16 cellular contexts compared by ENCODE assay signal in the genomic region with DNA sequence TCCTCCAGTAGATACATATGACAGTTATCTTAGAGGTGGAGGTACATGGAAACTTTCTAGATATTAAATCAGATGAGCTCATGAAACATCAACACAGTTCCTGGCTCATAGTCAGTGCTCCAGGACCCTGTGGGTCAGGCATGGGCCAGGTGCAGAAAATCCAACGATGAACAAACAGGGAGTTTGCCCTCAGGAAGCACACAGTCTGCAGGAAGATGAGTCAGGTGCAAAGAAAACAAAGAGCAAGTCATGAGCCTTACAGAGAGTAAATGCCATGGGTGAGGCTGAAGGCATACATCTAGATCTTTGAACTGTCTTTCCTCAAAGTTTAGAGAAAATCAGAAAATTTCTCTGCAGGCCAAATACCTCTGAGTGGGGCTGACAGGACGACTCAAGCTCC.
"Had no signal": no experiment of that assay in that cellular context is flagged by ENCODE, and none has a peak within 500 bp of the region (broad histone marks: within the 10 kb centered on the region; RNA-seq: fewer than 3 reads in every experiment).

No MANE protein-coding gene starts in this region.

- H3K27me3 ChIP-seq: cardiac muscle cell, hepatocyte, right atrium auricular region, suprapubic skin, upper lobe of left lung had no signal

- H3K4me1 ChIP-seq: right atrium auricular region, upper lobe of left lung had no signal

- H3K4me3 Mint-ChIP-seq: activated T-helper 1 cell treated with anti-CD3 and anti-CD28 coated beads, Interleukin-12 subunit alpha, Interleukin-12 subunit beta, Interleukin-2, Interleukin-4 antibody, amounts not matched to agents 30 ng/mL and 10 ng/mL and 1 ng/mL, durations not matched to agents 14 hours and 24 hours and 36 hours; natural killer cell treated with Interleukin-12 subunit alpha and Interleukin-12 subunit beta and Interleukin-15 and Interleukin-18, amount 100 ng/mL, for 72 hours; stimulated activated naive CD8-positive, alpha-beta T cell treated with anti-CD3 and anti-CD28 coated beads, Interleukin-15, Interleukin-2, amounts not matched to agents 100 ng/mL and 50 ng/mL, for 24 hours; T-helper 2 cell treated with Interferon-gamma antibody and Interleukin-4, amounts not matched to agents 5 μg/mL and 100 μg/mL, for 36 hours had no signal

- H3K9me3 ChIP-seq: right atrium auricular region, suprapubic skin, upper lobe of left lung had no signal

- H3K36me3 Mint-ChIP-seq: natural killer cell treated with Interleukin-12 subunit alpha and Interleukin-12 subunit beta and Interleukin-15 and Interleukin-18, amount 100 ng/mL, for 72 hours had no signal

- H3K27ac Mint-ChIP-seq: activated T-helper 1 cell treated with anti-CD3 and anti-CD28 coated beads, Interleukin-12 subunit alpha, Interleukin-12 subunit beta, Interleukin-2, Interleukin-4 antibody, amounts not matched to agents 30 ng/mL and 10 ng/mL and 1 ng/mL, durations not matched to agents 14 hours and 24 hours and 36 hours; natural killer cell treated with Interleukin-12 subunit alpha and Interleukin-12 subunit beta and Interleukin-15 and Interleukin-18, amount 100 ng/mL, for 72 hours; stimulated activated naive CD8-positive, alpha-beta T cell treated with anti-CD3 and anti-CD28 coated beads, Interleukin-15, Interleukin-2, amounts not matched to agents 100 ng/mL and 50 ng/mL, for 24 hours; T-helper 2 cell treated with Interferon-gamma antibody and Interleukin-4, amounts not matched to agents 5 μg/mL and 100 μg/mL, for 36 hours had no signal

- DNase-seq: activated CD4-positive, alpha-beta T cell treated with anti-CD3 and anti-CD28 coated beads, Interleukin-2, amount 50 U/mL, for 1 hour; activated CD4-positive, CD25-positive, alpha-beta regulatory T cell; left ventricle myocardium superior; mesendoderm; nucleus accumbens; small intestine had no signal

- H2AFZ ChIP-seq: hepatocyte had no signal

- H3K27ac ChIP-seq: cardiac muscle cell, hepatocyte, right atrium auricular region, suprapubic skin, upper lobe of left lung had no signal

- H3K9me3 Mint-ChIP-seq: activated T-helper 1 cell treated with anti-CD3 and anti-CD28 coated beads, Interleukin-12 subunit alpha, Interleukin-12 subunit beta, Interleukin-2, Interleukin-4 antibody, amounts not matched to agents 30 ng/mL and 10 ng/mL and 1 ng/mL, durations not matched to agents 14 hours and 24 hours and 36 hours; natural killer cell treated with Interleukin-12 subunit alpha and Interleukin-12 subunit beta and Interleukin-15 and Interleukin-18, amount 100 ng/mL, for 72 hours; stimulated activated naive CD8-positive, alpha-beta T cell treated with anti-CD3 and anti-CD28 coated beads, Interleukin-15, Interleukin-2, amounts not matched to agents 100 ng/mL and 50 ng/mL, for 24 hours; T-helper 2 cell treated with Interferon-gamma antibody and Interleukin-4, amounts not matched to agents 5 μg/mL and 100 μg/mL, for 36 hours had no signal

- H3K79me2 ChIP-seq: hepatocyte had no signal

- FAIRE-seq: astrocyte, small intestine had no signal

- H3K4me3 ChIP-seq: cardiac muscle cell, hepatocyte, right atrium auricular region, suprapubic skin, upper lobe of left lung had no signal

- H3K36me3 ChIP-seq: cardiac muscle cell, right atrium auricular region, suprapubic skin, upper lobe of left lung had no signal

- H3K4me2 ChIP-seq: hepatocyte had no signal
